Comparison of ENCODE assay signal across 1 cellular context in the genomic region with DNA sequence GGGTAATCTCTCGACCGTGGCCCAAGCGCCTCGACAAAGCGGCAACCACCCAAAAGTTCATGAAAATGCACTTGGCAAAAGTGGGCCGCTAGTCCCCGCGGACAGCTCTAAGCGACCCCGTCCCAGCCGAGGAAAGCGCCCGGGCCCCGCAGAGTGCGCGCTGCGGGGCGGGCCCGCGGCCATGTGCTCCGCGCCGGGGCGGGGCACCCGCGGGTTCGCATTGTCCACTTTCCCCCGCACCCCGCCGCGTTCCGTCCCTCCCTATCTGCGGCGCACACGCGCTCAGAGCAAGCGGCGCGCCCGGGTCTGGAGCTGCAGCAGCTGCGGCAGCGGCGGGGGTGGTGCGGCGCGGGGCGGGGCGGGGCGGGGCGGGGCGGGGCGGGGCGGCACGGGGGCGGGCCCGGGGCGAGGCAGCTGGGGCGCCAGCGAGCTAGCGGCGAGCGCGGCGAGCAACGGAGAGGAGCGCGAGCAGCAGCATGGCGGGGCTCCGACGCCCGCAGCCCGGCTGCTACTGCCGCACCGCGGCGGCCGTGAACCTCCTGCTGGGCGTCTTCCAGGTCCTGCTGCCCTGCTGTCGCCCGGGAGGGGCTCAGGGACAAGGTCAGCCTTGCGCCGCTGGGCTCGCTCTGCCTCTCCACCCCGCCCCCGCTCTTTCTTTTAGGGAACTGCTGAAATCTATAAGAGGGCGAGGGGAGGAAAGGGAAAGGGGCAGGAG.
TF ChIP-seq lines count a peak whose summit lies in the region.

A gene with protein sequence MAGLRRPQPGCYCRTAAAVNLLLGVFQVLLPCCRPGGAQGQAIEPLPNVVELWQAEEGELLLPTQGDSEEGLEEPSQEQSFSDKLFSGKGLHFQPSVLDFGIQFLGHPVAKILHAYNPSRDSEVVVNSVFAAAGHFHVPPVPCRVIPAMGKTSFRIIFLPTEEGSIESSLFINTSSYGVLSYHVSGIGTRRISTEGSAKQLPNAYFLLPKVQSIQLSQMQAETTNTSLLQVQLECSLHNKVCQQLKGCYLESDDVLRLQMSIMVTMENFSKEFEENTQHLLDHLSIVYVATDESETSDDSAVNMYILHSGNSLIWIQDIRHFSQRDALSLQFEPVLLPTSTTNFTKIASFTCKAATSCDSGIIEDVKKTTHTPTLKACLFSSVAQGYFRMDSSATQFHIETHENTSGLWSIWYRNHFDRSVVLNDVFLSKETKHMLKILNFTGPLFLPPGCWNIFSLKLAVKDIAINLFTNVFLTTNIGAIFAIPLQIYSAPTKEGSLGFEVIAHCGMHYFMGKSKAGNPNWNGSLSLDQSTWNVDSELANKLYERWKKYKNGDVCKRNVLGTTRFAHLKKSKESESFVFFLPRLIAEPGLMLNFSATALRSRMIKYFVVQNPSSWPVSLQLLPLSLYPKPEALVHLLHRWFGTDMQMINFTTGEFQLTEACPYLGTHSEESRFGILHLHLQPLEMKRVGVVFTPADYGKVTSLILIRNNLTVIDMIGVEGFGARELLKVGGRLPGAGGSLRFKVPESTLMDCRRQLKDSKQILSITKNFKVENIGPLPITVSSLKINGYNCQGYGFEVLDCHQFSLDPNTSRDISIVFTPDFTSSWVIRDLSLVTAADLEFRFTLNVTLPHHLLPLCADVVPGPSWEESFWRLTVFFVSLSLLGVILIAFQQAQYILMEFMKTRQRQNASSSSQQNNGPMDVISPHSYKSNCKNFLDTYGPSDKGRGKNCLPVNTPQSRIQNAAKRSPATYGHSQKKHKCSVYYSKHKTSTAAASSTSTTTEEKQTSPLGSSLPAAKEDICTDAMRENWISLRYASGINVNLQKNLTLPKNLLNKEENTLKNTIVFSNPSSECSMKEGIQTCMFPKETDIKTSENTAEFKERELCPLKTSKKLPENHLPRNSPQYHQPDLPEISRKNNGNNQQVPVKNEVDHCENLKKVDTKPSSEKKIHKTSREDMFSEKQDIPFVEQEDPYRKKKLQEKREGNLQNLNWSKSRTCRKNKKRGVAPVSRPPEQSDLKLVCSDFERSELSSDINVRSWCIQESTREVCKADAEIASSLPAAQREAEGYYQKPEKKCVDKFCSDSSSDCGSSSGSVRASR (N-terminal part only) (plus strand): TSS at position 439 of the 715 bp plus-strand sequence. CDS start 38 bp downstream, at position 477.

TF ChIP-seq in HepG2, 621 proteins besides CTCF, POLR2A, EP300 and RAD21 (continues in another document):
- TF ChIP-seq KMT2B (CRISPR knock-in tag; IDR thresholded peaks at IDR 0.05) (peak; percentile 50; the same call in 1 of the 2 replicates), PHF21A (CRISPR knock-in tag; IDR thresholded peaks at IDR 0.05) (peak; percentile 50), PAF1 (CRISPR knock-in tag; IDR thresholded peaks at IDR 0.05) (no peak), EED (CRISPR knock-in tag; IDR thresholded peaks at IDR 0.05) (peak; percentile 61; the same call in 1 of the 2 replicates), ZBTB7B (CRISPR knock-in tag; IDR thresholded peaks at IDR 0.05) (0 out of 2 replicates have a peak, but pooled peaks have one; percentile 12), ATF7 (IDR thresholded peaks at IDR 0.05) (no peak), ATF7 (CRISPR knock-in tag; IDR thresholded peaks at IDR 0.05) (no peak), ZNF235 (CRISPR knock-in tag; IDR thresholded peaks at IDR 0.05; ENCODE audit: borderline replicate concordance) (0 out of 2 replicates have a peak, but pooled peaks have one; percentile 56), ZNF558 (CRISPR knock-in tag; IDR thresholded peaks at IDR 0.05; ENCODE audit: borderline replicate concordance) (peak; percentile 59; the same call in 1 of the 2 replicates), MAZ (IDR thresholded peaks at IDR 0.05; ENCODE audit: borderline replicate concordance, low read depth, low read length) (no peak), MAZ (CRISPR knock-in tag; IDR thresholded peaks at IDR 0.05; ENCODE audit: low read depth) (peak; percentile 56), ZNF768 (CRISPR knock-in tag; IDR thresholded peaks at IDR 0.05) (0 out of 2 replicates have a peak, but pooled peaks have one; percentile 11), ZFY (CRISPR knock-in tag; IDR thresholded peaks at IDR 0.05) (peak; percentile 54; the same call in 1 of the 2 replicates), ZNF776 (CRISPR knock-in tag; IDR thresholded peaks at IDR 0.05) (0 out of 2 replicates have a peak, but pooled peaks have one; percentile 14), MTF1 (CRISPR knock-in tag; IDR thresholded peaks at IDR 0.05) (0 out of 2 replicates have a peak, but pooled peaks have one; percentile 22), POLR2AphosphoS5 (IDR thresholded peaks at IDR 0.05; ENCODE audit: low read depth, low read length) (0 out of 2 replicates have a peak, but pooled peaks have one; percentile 25), ZNF205 (CRISPR knock-in tag; IDR thresholded peaks at IDR 0.05) (no peak), DNMT3B (CRISPR knock-in tag; conservative IDR thresholded peaks at IDR 0.05) (no peak), ZNF564 (CRISPR knock-in tag; IDR thresholded peaks at IDR 0.05) (0 out of 2 replicates have a peak, but pooled peaks have one; percentile 12), ZNF20 (CRISPR knock-in tag; IDR thresholded peaks at IDR 0.05) (peak; percentile 57; the same call in 1 of the 2 replicates)
- TF ChIP-seq, protein P1, sequence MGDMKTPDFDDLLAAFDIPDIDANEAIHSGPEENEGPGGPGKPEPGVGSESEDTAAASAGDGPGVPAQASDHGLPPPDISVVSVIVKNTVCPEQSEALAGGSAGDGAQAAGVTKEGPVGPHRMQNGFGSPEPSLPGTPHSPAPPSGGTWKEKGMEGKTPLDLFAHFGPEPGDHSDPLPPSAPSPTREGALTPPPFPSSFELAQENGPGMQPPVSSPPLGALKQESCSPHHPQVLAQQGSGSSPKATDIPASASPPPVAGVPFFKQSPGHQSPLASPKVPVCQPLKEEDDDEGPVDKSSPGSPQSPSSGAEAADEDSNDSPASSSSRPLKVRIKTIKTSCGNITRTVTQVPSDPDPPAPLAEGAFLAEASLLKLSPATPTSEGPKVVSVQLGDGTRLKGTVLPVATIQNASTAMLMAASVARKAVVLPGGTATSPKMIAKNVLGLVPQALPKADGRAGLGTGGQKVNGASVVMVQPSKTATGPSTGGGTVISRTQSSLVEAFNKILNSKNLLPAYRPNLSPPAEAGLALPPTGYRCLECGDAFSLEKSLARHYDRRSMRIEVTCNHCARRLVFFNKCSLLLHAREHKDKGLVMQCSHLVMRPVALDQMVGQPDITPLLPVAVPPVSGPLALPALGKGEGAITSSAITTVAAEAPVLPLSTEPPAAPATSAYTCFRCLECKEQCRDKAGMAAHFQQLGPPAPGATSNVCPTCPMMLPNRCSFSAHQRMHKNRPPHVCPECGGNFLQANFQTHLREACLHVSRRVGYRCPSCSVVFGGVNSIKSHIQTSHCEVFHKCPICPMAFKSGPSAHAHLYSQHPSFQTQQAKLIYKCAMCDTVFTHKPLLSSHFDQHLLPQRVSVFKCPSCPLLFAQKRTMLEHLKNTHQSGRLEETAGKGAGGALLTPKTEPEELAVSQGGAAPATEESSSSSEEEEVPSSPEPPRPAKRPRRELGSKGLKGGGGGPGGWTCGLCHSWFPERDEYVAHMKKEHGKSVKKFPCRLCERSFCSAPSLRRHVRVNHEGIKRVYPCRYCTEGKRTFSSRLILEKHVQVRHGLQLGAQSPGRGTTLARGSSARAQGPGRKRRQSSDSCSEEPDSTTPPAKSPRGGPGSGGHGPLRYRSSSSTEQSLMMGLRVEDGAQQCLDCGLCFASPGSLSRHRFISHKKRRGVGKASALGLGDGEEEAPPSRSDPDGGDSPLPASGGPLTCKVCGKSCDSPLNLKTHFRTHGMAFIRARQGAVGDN (CRISPR knock-in tag; IDR thresholded peaks at IDR 0.05) = peak; percentile 82
- TF ChIP-seq, protein P2, sequence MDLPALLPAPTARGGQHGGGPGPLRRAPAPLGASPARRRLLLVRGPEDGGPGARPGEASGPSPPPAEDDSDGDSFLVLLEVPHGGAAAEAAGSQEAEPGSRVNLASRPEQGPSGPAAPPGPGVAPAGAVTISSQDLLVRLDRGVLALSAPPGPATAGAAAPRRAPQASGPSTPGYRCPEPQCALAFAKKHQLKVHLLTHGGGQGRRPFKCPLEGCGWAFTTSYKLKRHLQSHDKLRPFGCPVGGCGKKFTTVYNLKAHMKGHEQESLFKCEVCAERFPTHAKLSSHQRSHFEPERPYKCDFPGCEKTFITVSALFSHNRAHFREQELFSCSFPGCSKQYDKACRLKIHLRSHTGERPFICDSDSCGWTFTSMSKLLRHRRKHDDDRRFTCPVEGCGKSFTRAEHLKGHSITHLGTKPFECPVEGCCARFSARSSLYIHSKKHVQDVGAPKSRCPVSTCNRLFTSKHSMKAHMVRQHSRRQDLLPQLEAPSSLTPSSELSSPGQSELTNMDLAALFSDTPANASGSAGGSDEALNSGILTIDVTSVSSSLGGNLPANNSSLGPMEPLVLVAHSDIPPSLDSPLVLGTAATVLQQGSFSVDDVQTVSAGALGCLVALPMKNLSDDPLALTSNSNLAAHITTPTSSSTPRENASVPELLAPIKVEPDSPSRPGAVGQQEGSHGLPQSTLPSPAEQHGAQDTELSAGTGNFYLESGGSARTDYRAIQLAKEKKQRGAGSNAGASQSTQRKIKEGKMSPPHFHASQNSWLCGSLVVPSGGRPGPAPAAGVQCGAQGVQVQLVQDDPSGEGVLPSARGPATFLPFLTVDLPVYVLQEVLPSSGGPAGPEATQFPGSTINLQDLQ (CRISPR knock-in tag; IDR thresholded peaks at IDR 0.05) = 0 out of 2 replicates have a peak, but pooled peaks have one; percentile 52
- TF ChIP-seq, protein P3, sequence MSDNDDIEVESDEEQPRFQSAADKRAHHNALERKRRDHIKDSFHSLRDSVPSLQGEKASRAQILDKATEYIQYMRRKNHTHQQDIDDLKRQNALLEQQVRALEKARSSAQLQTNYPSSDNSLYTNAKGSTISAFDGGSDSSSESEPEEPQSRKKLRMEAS (IDR thresholded peaks at IDR 0.05) = peak; percentile 62; the same call in 1 of the 2 replicates
- TF ChIP-seq, protein P4, sequence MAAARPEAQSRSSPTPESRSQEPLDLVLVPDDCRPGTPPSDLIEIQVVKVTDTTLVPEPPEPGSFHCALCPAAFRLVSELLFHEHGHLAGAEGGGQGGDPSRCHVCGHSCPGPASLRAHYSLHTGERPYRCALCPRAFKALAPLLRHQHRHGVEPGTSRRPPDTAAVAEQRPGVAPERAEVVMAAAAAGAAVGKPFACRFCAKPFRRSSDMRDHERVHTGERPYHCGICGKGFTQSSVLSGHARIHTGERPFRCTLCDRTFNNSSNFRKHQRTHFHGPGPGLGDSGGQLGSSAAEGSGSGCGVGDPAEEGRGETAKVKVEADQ (CRISPR knock-in tag; IDR thresholded peaks at IDR 0.05; ENCODE audit: borderline replicate concordance) = 0 out of 2 replicates have a peak, but pooled peaks have one; percentile 46
- TF ChIP-seq, protein P5, sequence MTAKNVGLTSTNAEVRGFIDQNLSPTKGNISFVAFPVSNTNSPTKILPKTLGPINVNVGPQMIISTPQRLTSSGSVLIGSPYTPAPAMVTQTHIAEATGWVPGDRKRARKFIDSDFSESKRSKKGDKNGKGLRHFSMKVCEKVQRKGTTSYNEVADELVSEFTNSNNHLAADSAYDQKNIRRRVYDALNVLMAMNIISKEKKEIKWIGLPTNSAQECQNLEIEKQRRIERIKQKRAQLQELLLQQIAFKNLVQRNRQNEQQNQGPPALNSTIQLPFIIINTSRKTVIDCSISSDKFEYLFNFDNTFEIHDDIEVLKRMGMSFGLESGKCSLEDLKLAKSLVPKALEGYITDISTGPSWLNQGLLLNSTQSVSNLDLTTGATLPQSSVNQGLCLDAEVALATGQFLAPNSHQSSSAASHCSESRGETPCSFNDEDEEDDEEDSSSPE (CRISPR knock-in tag; IDR thresholded peaks at IDR 0.05) = peak; percentile 52; the same call in 1 of the 2 replicates
- TF ChIP-seq, protein P6, sequence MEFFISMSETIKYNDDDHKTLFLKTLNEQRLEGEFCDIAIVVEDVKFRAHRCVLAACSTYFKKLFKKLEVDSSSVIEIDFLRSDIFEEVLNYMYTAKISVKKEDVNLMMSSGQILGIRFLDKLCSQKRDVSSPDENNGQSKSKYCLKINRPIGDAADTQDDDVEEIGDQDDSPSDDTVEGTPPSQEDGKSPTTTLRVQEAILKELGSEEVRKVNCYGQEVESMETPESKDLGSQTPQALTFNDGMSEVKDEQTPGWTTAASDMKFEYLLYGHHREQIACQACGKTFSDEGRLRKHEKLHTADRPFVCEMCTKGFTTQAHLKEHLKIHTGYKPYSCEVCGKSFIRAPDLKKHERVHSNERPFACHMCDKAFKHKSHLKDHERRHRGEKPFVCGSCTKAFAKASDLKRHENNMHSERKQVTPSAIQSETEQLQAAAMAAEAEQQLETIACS (CRISPR knock-in tag; IDR thresholded peaks at IDR 0.05) = peak; percentile 34; the same call in 1 of the 2 replicates
- TF ChIP-seq, protein P7, sequence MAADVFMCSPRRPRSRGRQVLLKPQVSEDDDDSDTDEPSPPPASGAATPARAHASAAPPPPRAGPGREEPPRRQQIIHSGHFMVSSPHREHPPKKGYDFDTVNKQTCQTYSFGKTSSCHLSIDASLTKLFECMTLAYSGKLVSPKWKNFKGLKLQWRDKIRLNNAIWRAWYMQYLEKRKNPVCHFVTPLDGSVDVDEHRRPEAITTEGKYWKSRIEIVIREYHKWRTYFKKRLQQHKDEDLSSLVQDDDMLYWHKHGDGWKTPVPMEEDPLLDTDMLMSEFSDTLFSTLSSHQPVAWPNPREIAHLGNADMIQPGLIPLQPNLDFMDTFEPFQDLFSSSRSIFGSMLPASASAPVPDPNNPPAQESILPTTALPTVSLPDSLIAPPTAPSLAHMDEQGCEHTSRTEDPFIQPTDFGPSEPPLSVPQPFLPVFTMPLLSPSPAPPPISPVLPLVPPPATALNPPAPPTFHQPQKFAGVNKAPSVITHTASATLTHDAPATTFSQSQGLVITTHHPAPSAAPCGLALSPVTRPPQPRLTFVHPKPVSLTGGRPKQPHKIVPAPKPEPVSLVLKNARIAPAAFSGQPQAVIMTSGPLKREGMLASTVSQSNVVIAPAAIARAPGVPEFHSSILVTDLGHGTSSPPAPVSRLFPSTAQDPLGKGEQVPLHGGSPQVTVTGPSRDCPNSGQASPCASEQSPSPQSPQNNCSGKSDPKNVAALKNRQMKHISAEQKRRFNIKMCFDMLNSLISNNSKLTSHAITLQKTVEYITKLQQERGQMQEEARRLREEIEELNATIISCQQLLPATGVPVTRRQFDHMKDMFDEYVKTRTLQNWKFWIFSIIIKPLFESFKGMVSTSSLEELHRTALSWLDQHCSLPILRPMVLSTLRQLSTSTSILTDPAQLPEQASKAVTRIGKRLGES (CRISPR knock-in tag; IDR thresholded peaks at IDR 0.05; ENCODE audit: borderline replicate concordance) = no peak
